2 cellular contexts compared by ENCODE assay signal in genomic region chr1:51520700-51521248, GRCh38.
TF ChIP-seq lines count a peak whose summit lies in the region.

No MANE protein-coding gene starts in this region.

TF ChIP-seq in IMR-90, 13 proteins besides CTCF, POLR2A, EP300 and RAD21:
- TF ChIP-seq BHLHE40 (IDR thresholded peaks at IDR 0.05; ENCODE audit: low read depth, low read length) (no peak), FOS (IDR thresholded peaks at IDR 0.05; ENCODE audit: low read depth, low read length) (no peak), ELK1 (IDR thresholded peaks at IDR 0.05; ENCODE audit: borderline replicate concordance, low read depth, low read length) (no peak), MXI1 (IDR thresholded peaks at IDR 0.05; ENCODE audit: borderline replicate concordance, low read depth, low read length) (no peak), RCOR1 (IDR thresholded peaks at IDR 0.05; ENCODE audit: insufficient replicate concordance, low read length) (no peak), CEBPB (IDR thresholded peaks at IDR 0.05; ENCODE audit: low read depth, low read length) (no peak), USF2 (IDR thresholded peaks at IDR 0.05; ENCODE audit: low read depth, low read length) (no peak), NFE2L2 (IDR thresholded peaks at IDR 0.05; ENCODE audit: low read depth, low read length) (no peak), MAZ (IDR thresholded peaks at IDR 0.05; ENCODE audit: borderline replicate concordance, low read depth, low read length) (no peak), RFX5 (IDR thresholded peaks at IDR 0.05; ENCODE audit: low read depth, low read length) (no peak), MAFK (IDR thresholded peaks at IDR 0.05; ENCODE audit: low read depth, low read length) (no peak), CHD1 (IDR thresholded peaks at IDR 0.05; ENCODE audit: low read depth, low read length) (no peak), SMC3 (IDR thresholded peaks at IDR 0.05; ENCODE audit: low read depth, low read length) (no peak)

TF ChIP-seq in GM12878, 131 proteins besides CTCF, POLR2A, EP300 and RAD21:
- peak; percentile 77 for TF ChIP-seq ATF7 (IDR thresholded peaks at IDR 0.05; ENCODE audit: low read depth)
- no peak for TF ChIP-seq NRF1 (conservative IDR thresholded peaks at IDR 0.05; ENCODE audit: low read depth, low read length)
- TF ChIP-seq CREB1 (IDR thresholded peaks at IDR 0.05; ENCODE audit: low read depth), result peak; percentile 88
- peak; percentile 62; the same call in 1 of the 2 replicates for TF ChIP-seq RUNX3 (IDR thresholded peaks at IDR 0.05; ENCODE audit: low read length)
- no peak for TF ChIP-seq TARDBP (IDR thresholded peaks at IDR 0.05; ENCODE audit: borderline replicate concordance)
- no peak for TF ChIP-seq RFX5 (IDR thresholded peaks at IDR 0.05; ENCODE audit: low read depth, low read length)
- TF ChIP-seq CREM (IDR thresholded peaks at IDR 0.05; ENCODE audit: low read depth), result peak; percentile 64
- 0 out of 2 replicates have a peak, but pooled peaks have one; percentile 25 for TF ChIP-seq GABPA (IDR thresholded peaks at IDR 0.05; ENCODE audit: low read depth)
- no peak for TF ChIP-seq BCL11A (IDR thresholded peaks at IDR 0.05; ENCODE audit: low read depth, low read length)
- 0 out of 2 replicates have a peak, but pooled peaks have one; percentile 55 for TF ChIP-seq NR2F1 (conservative IDR thresholded peaks at IDR 0.05)
- TF ChIP-seq SUPT20H (IDR thresholded peaks at IDR 0.05; ENCODE audit: borderline replicate concordance, control insufficient read depth, low read depth, low read length), result no peak
- TF ChIP-seq ATF2 (IDR thresholded peaks at IDR 0.05; ENCODE audit: low read length), result 0 out of 2 replicates have a peak, but pooled peaks have one; percentile 34
- TF ChIP-seq ZBTB11 (CRISPR knock-in tag; IDR thresholded peaks at IDR 0.05), result no peak
- 0 out of 2 replicates have a peak, but pooled peaks have one; percentile 23 for TF ChIP-seq PML (IDR thresholded peaks at IDR 0.05; ENCODE audit: low read length)
- TF ChIP-seq CHD1 (IDR thresholded peaks at IDR 0.05; ENCODE audit: low read depth, low read length), result no peak
- TF ChIP-seq NFIC (IDR thresholded peaks at IDR 0.05; ENCODE audit: low read depth, low read length), result peak; percentile 40; the same call in 1 of the 2 replicates
